ENCODE assay signal across 1 cellular context in the genomic region with DNA sequence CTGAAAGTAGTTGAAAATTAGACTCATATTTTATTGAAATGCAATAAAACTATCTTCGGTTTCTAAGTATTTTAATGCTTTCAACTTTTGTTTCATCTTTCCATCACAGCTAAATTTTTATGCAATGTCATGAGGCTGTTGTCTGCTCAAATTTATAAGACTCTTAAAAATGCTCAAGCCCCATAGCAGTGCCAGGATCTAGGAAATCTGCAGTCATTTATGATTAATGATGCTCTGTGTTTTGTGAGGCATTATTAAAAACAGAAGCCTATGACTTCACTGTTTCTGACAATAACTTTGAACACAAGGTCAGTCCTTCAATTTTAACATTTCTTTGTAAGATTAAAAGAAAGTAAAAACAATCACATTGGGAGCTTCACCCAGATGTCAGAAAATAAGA.
TF ChIP-seq lines count a peak whose summit lies in the region.

No MANE protein-coding gene starts in this region.

TF ChIP-seq in SK-N-SH, 30 proteins besides CTCF, POLR2A, EP300 and RAD21 (continued from another document):
- TF ChIP-seq TEAD4 (IDR thresholded peaks at IDR 0.05; ENCODE audit: borderline replicate concordance, insufficient read depth) (0 out of 2 replicates have a peak, but pooled peaks have one; percentile 15), CHD2 (IDR thresholded peaks at IDR 0.05; ENCODE audit: low read length, partially characterized antibody) (no peak), SMC3 (IDR thresholded peaks at IDR 0.05; ENCODE audit: low read depth, low read length) (no peak), MXI1 (IDR thresholded peaks at IDR 0.05; ENCODE audit: low read depth, low read length) (no peak), YY1 (IDR thresholded peaks at IDR 0.05; ENCODE audit: low read depth) (no peak), SIN3A (IDR thresholded peaks at IDR 0.05; ENCODE audit: borderline replicate concordance, low read depth, low read length) (no peak), RCOR1 (IDR thresholded peaks at IDR 0.05; ENCODE audit: low read length) (no peak), TAF1 (IDR thresholded peaks at IDR 0.05; ENCODE audit: borderline replicate concordance, low read depth, low read length) (no peak), FOXM1 (IDR thresholded peaks at IDR 0.05; ENCODE audit: low read depth) (no peak), NRF1 (IDR thresholded peaks at IDR 0.05; ENCODE audit: low read depth, low read length) (no peak), JUND (IDR thresholded peaks at IDR 0.05) (0 out of 2 replicates have a peak, but pooled peaks have one; percentile 8), EZH2phosphoT487 (IDR thresholded peaks at IDR 0.05; ENCODE audit: borderline replicate concordance, low read depth) (no peak), ELF1 (IDR thresholded peaks at IDR 0.05) (no peak), POLR2AphosphoS5 (IDR thresholded peaks at IDR 0.05; ENCODE audit: low read depth, low read length) (no peak), NFIC (IDR thresholded peaks at IDR 0.05; ENCODE audit: borderline replicate concordance) (no peak), TCF12 (IDR thresholded peaks at IDR 0.05) (peak; percentile 74), MEF2A (IDR thresholded peaks at IDR 0.05; ENCODE audit: borderline replicate concordance, low read depth) (no peak)
- TF ChIP-seq, protein P1, sequence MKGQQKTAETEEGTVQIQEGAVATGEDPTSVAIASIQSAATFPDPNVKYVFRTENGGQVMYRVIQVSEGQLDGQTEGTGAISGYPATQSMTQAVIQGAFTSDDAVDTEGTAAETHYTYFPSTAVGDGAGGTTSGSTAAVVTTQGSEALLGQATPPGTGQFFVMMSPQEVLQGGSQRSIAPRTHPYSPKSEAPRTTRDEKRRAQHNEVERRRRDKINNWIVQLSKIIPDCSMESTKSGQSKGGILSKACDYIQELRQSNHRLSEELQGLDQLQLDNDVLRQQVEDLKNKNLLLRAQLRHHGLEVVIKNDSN (IDR thresholded peaks at IDR 0.05; ENCODE audit: borderline replicate concordance, low read depth): no peak
- TF ChIP-seq, protein P2, sequence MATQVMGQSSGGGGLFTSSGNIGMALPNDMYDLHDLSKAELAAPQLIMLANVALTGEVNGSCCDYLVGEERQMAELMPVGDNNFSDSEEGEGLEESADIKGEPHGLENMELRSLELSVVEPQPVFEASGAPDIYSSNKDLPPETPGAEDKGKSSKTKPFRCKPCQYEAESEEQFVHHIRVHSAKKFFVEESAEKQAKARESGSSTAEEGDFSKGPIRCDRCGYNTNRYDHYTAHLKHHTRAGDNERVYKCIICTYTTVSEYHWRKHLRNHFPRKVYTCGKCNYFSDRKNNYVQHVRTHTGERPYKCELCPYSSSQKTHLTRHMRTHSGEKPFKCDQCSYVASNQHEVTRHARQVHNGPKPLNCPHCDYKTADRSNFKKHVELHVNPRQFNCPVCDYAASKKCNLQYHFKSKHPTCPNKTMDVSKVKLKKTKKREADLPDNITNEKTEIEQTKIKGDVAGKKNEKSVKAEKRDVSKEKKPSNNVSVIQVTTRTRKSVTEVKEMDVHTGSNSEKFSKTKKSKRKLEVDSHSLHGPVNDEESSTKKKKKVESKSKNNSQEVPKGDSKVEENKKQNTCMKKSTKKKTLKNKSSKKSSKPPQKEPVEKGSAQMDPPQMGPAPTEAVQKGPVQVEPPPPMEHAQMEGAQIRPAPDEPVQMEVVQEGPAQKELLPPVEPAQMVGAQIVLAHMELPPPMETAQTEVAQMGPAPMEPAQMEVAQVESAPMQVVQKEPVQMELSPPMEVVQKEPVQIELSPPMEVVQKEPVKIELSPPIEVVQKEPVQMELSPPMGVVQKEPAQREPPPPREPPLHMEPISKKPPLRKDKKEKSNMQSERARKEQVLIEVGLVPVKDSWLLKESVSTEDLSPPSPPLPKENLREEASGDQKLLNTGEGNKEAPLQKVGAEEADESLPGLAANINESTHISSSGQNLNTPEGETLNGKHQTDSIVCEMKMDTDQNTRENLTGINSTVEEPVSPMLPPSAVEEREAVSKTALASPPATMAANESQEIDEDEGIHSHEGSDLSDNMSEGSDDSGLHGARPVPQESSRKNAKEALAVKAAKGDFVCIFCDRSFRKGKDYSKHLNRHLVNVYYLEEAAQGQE (IDR thresholded peaks at IDR 0.05; ENCODE audit: low read depth, low read length): no peak
- TF ChIP-seq, protein P3, sequence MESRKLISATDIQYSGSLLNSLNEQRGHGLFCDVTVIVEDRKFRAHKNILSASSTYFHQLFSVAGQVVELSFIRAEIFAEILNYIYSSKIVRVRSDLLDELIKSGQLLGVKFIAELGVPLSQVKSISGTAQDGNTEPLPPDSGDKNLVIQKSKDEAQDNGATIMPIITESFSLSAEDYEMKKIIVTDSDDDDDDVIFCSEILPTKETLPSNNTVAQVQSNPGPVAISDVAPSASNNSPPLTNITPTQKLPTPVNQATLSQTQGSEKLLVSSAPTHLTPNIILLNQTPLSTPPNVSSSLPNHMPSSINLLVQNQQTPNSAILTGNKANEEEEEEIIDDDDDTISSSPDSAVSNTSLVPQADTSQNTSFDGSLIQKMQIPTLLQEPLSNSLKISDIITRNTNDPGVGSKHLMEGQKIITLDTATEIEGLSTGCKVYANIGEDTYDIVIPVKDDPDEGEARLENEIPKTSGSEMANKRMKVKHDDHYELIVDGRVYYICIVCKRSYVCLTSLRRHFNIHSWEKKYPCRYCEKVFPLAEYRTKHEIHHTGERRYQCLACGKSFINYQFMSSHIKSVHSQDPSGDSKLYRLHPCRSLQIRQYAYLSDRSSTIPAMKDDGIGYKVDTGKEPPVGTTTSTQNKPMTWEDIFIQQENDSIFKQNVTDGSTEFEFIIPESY (IDR thresholded peaks at IDR 0.05; ENCODE audit: borderline replicate concordance, low read depth): no peak
- TF ChIP-seq, protein P4, sequence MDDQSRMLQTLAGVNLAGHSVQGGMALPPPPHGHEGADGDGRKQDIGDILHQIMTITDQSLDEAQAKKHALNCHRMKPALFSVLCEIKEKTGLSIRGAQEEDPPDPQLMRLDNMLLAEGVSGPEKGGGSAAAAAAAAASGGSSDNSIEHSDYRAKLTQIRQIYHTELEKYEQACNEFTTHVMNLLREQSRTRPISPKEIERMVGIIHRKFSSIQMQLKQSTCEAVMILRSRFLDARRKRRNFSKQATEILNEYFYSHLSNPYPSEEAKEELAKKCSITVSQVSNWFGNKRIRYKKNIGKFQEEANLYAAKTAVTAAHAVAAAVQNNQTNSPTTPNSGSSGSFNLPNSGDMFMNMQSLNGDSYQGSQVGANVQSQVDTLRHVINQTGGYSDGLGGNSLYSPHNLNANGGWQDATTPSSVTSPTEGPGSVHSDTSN (IDR thresholded peaks at IDR 0.05): peak; percentile 73
- TF ChIP-seq, protein P5, sequence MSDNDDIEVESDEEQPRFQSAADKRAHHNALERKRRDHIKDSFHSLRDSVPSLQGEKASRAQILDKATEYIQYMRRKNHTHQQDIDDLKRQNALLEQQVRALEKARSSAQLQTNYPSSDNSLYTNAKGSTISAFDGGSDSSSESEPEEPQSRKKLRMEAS (IDR thresholded peaks at IDR 0.05; ENCODE audit: low read depth): no peak
- TF ChIP-seq, protein P6, sequence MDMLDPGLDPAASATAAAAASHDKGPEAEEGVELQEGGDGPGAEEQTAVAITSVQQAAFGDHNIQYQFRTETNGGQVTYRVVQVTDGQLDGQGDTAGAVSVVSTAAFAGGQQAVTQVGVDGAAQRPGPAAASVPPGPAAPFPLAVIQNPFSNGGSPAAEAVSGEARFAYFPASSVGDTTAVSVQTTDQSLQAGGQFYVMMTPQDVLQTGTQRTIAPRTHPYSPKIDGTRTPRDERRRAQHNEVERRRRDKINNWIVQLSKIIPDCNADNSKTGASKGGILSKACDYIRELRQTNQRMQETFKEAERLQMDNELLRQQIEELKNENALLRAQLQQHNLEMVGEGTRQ (IDR thresholded peaks at IDR 0.05; ENCODE audit: borderline replicate concordance, low read depth, low read length): no peak
